ENCODE assay signal across 23 cellular contexts in the genomic region with DNA sequence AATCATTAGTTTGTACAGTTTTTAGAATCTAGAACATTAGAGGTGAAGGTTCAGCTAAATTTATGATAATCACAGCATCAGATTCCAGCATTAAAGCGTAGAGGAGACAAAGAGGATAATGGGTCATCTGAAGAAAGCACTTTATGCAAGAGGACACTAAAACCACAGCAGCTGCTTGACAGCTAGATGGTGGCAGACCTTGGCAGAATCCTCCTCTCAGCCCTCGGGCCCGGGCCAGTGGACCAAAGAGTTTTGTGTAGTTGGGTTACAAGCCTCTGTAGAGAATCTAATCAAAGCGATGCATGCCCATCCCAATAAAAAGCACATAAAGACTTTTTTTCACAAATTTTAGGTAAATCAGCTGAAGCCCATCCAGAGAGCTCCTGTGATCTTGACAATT. TPM values are rescaled to one million over a fixed set of nuclear protein-coding genes. Genes with fewer than 3 reads are reported as not detected.
"Had no signal": no experiment of that assay in that cellular context is flagged by ENCODE, and none has a peak within 500 bp of the region (broad histone marks: within the 10 kb centered on the region; RNA-seq: fewer than 3 reads in every experiment).

No MANE protein-coding gene starts in this region.

- H3K4me3 ChIP-seq: MG63, PC-9, Peyer's patch, SJCRH30 had no signal

- H2AFZ ChIP-seq: PC-9 had no signal

- H3K4me1 ChIP-seq: Peyer's patch, SJCRH30 had no signal

- H3K36me3 ChIP-seq: MG63, Peyer's patch, SJCRH30 had no signal

- H3K27me3 ChIP-seq: MG63, Peyer's patch, SJCRH30 had no signal

- ATAC-seq: Right ventricle myocardium inferior, SK-N-SH treated with all-trans-retinoic acid at 6 μM for 48 hours had no signal

- H3K4me2 ChIP-seq: PC-9 had no signal

- DNase-seq: KBM-7; MG63; NCI-H1092; NCI-H1105 treated with DMSO at 0.1 percent for 48 hours; NCI-H1417 treated with DMSO at 0.1 percent for 48 hours; NCI-H146; NCI-H1694 treated with DMSO at 0.1 percent for 48 hours; NCI-H1930; NCI-H2081; NCI-H2107; NCI-H2227 treated with DMSO at 0.1 percent for 48 hours; NCI-H524; NCI-H526 treated with DMSO at 0.1 percent for 48 hours; NCI-H774; NK-92 treated with Interleukin-12 subunit alpha and Interleukin-12 subunit beta, amount 100 ng/mL, for 24 hours; OCI-M1; PC-9; Peyer's patch; SHP77 treated with DMSO at 0.1 percent for 48 hours had no signal

- H3K27ac ChIP-seq: PC-9, Peyer's patch, SJCRH30 had no signal

- H3K9me3 ChIP-seq: MG63, Peyer's patch, SJCRH30 had no signal

RNA-seq across cellular contexts. Expression of gene AK5, which starts 59.4 kb away (rescaled TPM):
- total RNA-seq: HT-29 had no signal
